Comparison of ENCODE assay signal across 21 cellular contexts in the genomic region with DNA sequence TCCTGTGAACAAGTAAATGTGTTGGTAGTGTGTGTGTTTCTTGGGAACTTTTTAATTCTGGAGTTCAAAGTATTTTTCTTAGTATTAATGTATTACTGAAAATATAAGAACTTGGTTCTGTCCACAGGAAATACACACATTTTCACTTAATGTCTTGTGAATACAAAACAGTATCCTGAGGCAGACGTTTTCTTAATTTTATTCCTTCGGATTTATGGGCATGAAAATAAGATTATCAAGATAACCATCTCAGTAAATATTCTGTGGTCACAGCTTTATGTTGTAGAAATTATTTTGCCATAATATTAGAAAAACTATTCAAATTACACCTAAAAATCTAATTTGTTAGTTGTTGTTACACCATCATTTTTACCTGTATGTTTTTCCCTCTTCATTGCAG.
"Had no signal": no experiment of that assay in that cellular context is flagged by ENCODE, and none has a peak within 500 bp of the region (broad histone marks: within the 10 kb centered on the region; RNA-seq: fewer than 3 reads in every experiment).

No MANE protein-coding gene starts in this region.

- H3K27me3 ChIP-seq: adrenal gland, breast epithelium, esophagus muscularis mucosa, gastroesophageal sphincter, heart left ventricle, ovary, upper lobe of left lung had no signal

- H3K4me3 Mint-ChIP-seq: activated CD4-positive, alpha-beta T cell treated with anti-CD3 and anti-CD28 coated beads, Interleukin-2, amount 10 ng/mL, durations not matched to agents 24 days and 14 days; immature natural killer cell had no signal

- H3K9me3 ChIP-seq: adrenal gland, breast epithelium, esophagus muscularis mucosa, gastroesophageal sphincter, heart left ventricle, left ventricle myocardium inferior, ovary, psoas muscle, thoracic aorta, upper lobe of left lung had no signal

- H3K9me3 Mint-ChIP-seq: activated CD4-positive, alpha-beta T cell treated with anti-CD3 and anti-CD28 coated beads, Interleukin-2, amount 10 ng/mL, durations not matched to agents 24 days and 14 days; immature natural killer cell had no signal

- H3K4me1 ChIP-seq: breast epithelium had no signal

- H3K27ac ChIP-seq: adrenal gland, breast epithelium, esophagus muscularis mucosa, gastroesophageal sphincter, heart left ventricle, left ventricle myocardium inferior, ovary, psoas muscle, thoracic aorta, upper lobe of left lung had no signal

- H3K36me3 ChIP-seq: adrenal gland, breast epithelium, ovary had no signal

- H3K4me3 ChIP-seq: adrenal gland, breast epithelium, esophagus muscularis mucosa, gastroesophageal sphincter, heart left ventricle, left ventricle myocardium inferior, ovary, psoas muscle, thoracic aorta, upper lobe of left lung had no signal

- ATAC-seq: gastroesophageal sphincter, heart left ventricle, psoas muscle, right cardiac atrium had no signal

- DNase-seq: activated CD4-positive, alpha-beta T cell treated with anti-CD3 and anti-CD28 coated beads, Interleukin-2, amount 10 ng/mL, durations not matched to agents 24 days and 14 days; activated CD4-positive, CD25-positive, alpha-beta regulatory T cell; activated CD8-positive, alpha-beta memory T cell treated with anti-CD3 and anti-CD28 coated beads for 24 hours; activated CD8-positive, alpha-beta memory T cell treated with anti-CD3 and anti-CD28 coated beads, Interleukin-2, amount 50 U/mL, for 48 hours; activated gamma-delta T cell treated with Interleukin-2 at 50 U/mL for 16 hours; adrenal gland; cerebellar nuclear complex; effector CD4-positive, alpha-beta T cell; heart left ventricle; immature natural killer cell; kidney glomerular epithelial cell; left ventricle myocardium inferior; ovary; psoas muscle; right cardiac atrium; T-helper 9 cell; upper lobe of left lung had no signal

- H3K27me3 Mint-ChIP-seq: activated CD4-positive, alpha-beta T cell treated with anti-CD3 and anti-CD28 coated beads, Interleukin-2, amount 10 ng/mL, durations not matched to agents 24 days and 14 days had no signal
